ENCODE assay signal across 20 cellular contexts in the genomic region with DNA sequence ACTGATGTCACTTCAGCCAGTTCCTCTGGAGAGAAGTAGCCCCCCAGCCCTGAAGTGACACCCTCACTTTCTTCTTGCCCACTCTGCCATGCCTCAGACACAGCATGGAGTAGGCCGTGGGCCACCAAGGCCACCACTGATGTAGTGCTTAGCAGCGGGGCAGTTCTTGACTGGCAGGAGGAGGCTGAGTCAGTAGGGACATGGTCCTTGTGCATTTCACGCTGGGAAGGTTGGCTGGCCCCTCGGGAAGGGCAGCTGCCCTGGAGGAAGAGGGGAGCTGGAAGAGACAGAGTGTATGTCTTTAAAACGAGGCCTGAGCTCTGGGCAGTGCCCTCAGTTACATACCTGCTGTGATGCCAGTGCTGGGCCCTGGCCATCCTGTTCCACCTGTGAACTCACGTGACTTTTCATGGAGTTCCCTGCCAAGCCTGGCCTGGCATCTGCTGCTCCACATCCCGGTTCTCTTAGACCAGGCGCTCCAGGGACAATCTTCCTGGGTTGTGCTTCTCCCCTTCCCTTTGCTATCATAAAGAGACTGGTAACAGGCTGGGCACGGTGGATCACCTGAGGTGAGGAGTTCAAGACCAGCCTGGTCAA.
"Had no signal": no experiment of that assay in that cellular context is flagged by ENCODE, and none has a peak within 500 bp of the region (broad histone marks: within the 10 kb centered on the region; RNA-seq: fewer than 3 reads in every experiment).

No MANE protein-coding gene starts in this region.

- H3K27me3 ChIP-seq: heart right ventricle, left lung, transverse colon had no signal

- H3K9me3 ChIP-seq: heart right ventricle, left lung, transverse colon had no signal

- FAIRE-seq: frontal cortex, islet of Langerhans had no signal

- H3K27ac ChIP-seq: coronary artery, heart right ventricle, left lung, parathyroid adenoma, transverse colon had no signal

- DNase-seq: activated CD4-positive, alpha-beta T cell treated with anti-CD3 and anti-CD28 coated beads for 1 hour; activated CD4-positive, alpha-beta T cell treated with anti-CD3 and anti-CD28 coated beads, Interleukin-2, amount 50 U/mL, for 48 hours; activated effector memory CD4-positive, alpha-beta T cell treated with anti-CD3 and anti-CD28 coated beads, Interleukin-2, amount 50 U/mL, for 16 hours; activated T-cell treated with anti-CD3 and anti-CD28 coated beads, Interleukin-2, amount 50 U/mL, for 4 hours; amygdala; effector CD8-positive, alpha-beta T cell; heart right ventricle; mesendoderm; nephron progenitor cell; SW 1271; transverse colon had no signal

- H3K4me3 ChIP-seq: coronary artery, heart right ventricle, left lung, skin epidermis, transverse colon had no signal

- H3K27me3 Mint-ChIP-seq: stimulated activated memory B cell treated with anti-CD40 and anti-IgM and Interleukin-4, amounts not matched to agents 10 μg/mL and 1 μg/mL and 100 μg/mL, for 72 hours had no signal

- H3K27ac Mint-ChIP-seq: activated naive CD4-positive, alpha-beta T cell treated with anti-CD3 and anti-CD28 coated beads, Interleukin-2, amount 50 U/mL, for 72 hours; stimulated activated memory B cell treated with anti-CD40 and anti-IgM and Interleukin-4, amounts not matched to agents 10 μg/mL and 1 μg/mL and 100 μg/mL, for 72 hours; T-helper 2 cell treated with Interferon-gamma antibody and Interleukin-4, amounts not matched to agents 5 μg/mL and 100 μg/mL, for 36 hours had no signal

- H3K9me3 Mint-ChIP-seq: activated naive CD4-positive, alpha-beta T cell treated with anti-CD3 and anti-CD28 coated beads, Interleukin-2, amount 50 U/mL, for 72 hours; activated T-cell treated with anti-CD3 and anti-CD28 coated beads, Interleukin-2, amount 50 U/mL, for 4 hours; nephron progenitor cell; stimulated activated memory B cell treated with anti-CD40 and anti-IgM and Interleukin-4, amounts not matched to agents 10 μg/mL and 1 μg/mL and 100 μg/mL, for 72 hours; T-helper 2 cell treated with Interferon-gamma antibody and Interleukin-4, amounts not matched to agents 5 μg/mL and 100 μg/mL, for 36 hours had no signal

- H3K4me3 Mint-ChIP-seq: activated T-cell treated with anti-CD3 and anti-CD28 coated beads, Interleukin-2, amount 50 U/mL, for 4 hours; nephron progenitor cell; stimulated activated memory B cell treated with anti-CD40 and anti-IgM and Interleukin-4, amounts not matched to agents 10 μg/mL and 1 μg/mL and 100 μg/mL, for 72 hours; T-helper 2 cell treated with Interferon-gamma antibody and Interleukin-4, amounts not matched to agents 5 μg/mL and 100 μg/mL, for 36 hours had no signal

- H3K36me3 Mint-ChIP-seq: activated naive CD4-positive, alpha-beta T cell treated with anti-CD3 and anti-CD28 coated beads, Interleukin-2, amount 50 U/mL, for 72 hours; stimulated activated memory B cell treated with anti-CD40 and anti-IgM and Interleukin-4, amounts not matched to agents 10 μg/mL and 1 μg/mL and 100 μg/mL, for 72 hours had no signal

- H3K4me1 Mint-ChIP-seq: stimulated activated memory B cell treated with anti-CD40 and anti-IgM and Interleukin-4, amounts not matched to agents 10 μg/mL and 1 μg/mL and 100 μg/mL, for 72 hours had no signal

- H3K36me3 ChIP-seq: heart right ventricle, left lung, transverse colon had no signal

- ATAC-seq: activated naive CD4-positive, alpha-beta T cell treated with anti-CD3 and anti-CD28 coated beads, Interleukin-2, amount 50 U/mL, for 72 hours; activated T-cell treated with anti-CD3 and anti-CD28 coated beads, Interleukin-2, amount 50 U/mL, for 4 hours; heart right ventricle; left lung; stimulated activated memory B cell treated with anti-CD40 and anti-IgM and Interleukin-4, amounts not matched to agents 10 μg/mL and 1 μg/mL and 100 μg/mL, for 72 hours had no signal

- H3K4me1 ChIP-seq: transverse colon had no signal

- H3K9ac ChIP-seq: parathyroid adenoma had no signal

- H2AFZ ChIP-seq: parathyroid adenoma had no signal
